8 cellular contexts compared by ENCODE assay signal in genomic region chr3:196080997-196081833, GRCh38. TPM values are rescaled to one million over a fixed set of nuclear protein-coding genes. Genes with fewer than 3 reads are reported as not detected.
DNase-seq lines count a peak whose midpoint lies in the region; ATAC-seq, FAIRE-seq and TF ChIP-seq lines count a peak whose summit lies in the region.

No MANE protein-coding gene starts in this region.

- peaks cover 6% of the 10 kb centered on the region for H3K36me3 Mint-ChIP-seq in T-helper 17 cell (ENCODE audit: low read depth)
- H3K36me3 Mint-ChIP-seq in astrocyte (ENCODE audit: low read depth, unreplicated experiment): peaks cover 2% of the 10 kb centered on the region

- H3K27ac Mint-ChIP-seq in T-helper 17 cell (peak overlapping the region; percentile 92), astrocyte (ENCODE audit: unreplicated experiment) (peak overlapping the region; percentile 78)

- H3K9ac ChIP-seq in MM.1S (ENCODE audit: low read length) (peak overlapping the region; percentile 98), astrocyte (ENCODE audit: low read length) (peak overlapping the region; percentile 92)

- in situ Hi-C loops in HAP-1 (cut with MboI; ENCODE audit: low sequenced_read_pairs): loop anchor here (25.0 kb wide), 1 partner anchor 431 kb away; the partner anchor contains the start of genes RNF168 and SMCO1

- H3K4me2 ChIP-seq in MM.1S (ENCODE audit: low read depth, low read length) (peak overlapping the region; percentile 83), astrocyte (ENCODE audit: low read length) (peak overlapping the region; percentile 97)

- H3K9me2 ChIP-seq in MM.1S (replicated peaks; ENCODE audit: insufficient read depth, low read length): no peaks in the 10 kb centered on the region

- H3K4me3 Mint-ChIP-seq in T-helper 17 cell (peak overlapping the region; percentile 96), astrocyte (ENCODE audit: unreplicated experiment) (peak overlapping the region; percentile 98)

- H3K4me3 ChIP-seq in HAP-1 (peak overlapping the region; percentile 80), MM.1S (ENCODE audit: low read length) (peak overlapping the region; percentile 97), astrocyte (ENCODE audit: insufficient read depth, low read depth, low read length) (peak overlapping the region; percentile 83), retinal pigment epithelial cell (ENCODE audit: low read length) (peak overlapping the region; percentile 71)

- peaks cover 34% of the 10 kb centered on the region for H3K4me1 ChIP-seq in HAP-1
- H3K4me1 ChIP-seq in MM.1S (ENCODE audit: low read length): peaks cover 12% of the 10 kb centered on the region
- H3K4me1 ChIP-seq in astrocyte (ENCODE audit: insufficient read depth, low read length): peaks cover 6% of the 10 kb centered on the region

- FAIRE-seq in astrocyte (lab: Jason Lieb, UNC): no peak

- H3F3A ChIP-seq in MM.1S (ENCODE audit: insufficient read depth, low read length): peaks cover 16% of the 10 kb centered on the region

- H4K20me1 ChIP-seq in MM.1S (ENCODE audit: insufficient read depth, low read length): peaks cover 37% of the 10 kb centered on the region
- peaks cover 39% of the 10 kb centered on the region for H4K20me1 ChIP-seq in astrocyte (ENCODE audit: insufficient read depth, low read length)

- H3K36me3 ChIP-seq in HAP-1 (replicated peaks) (no peaks in the 10 kb centered on the region; the same call in none of the 2 replicates), MM.1S (replicated peaks; ENCODE audit: insufficient read depth, low read length) (peaks cover 9% of the 10 kb centered on the region), astrocyte (ENCODE audit: insufficient read depth, low read length) (no peaks in the 10 kb centered on the region)

- TF ChIP-seq CTCF in MM.1S (IDR thresholded peaks at IDR 0.05; ENCODE audit: low read length) (no peak), astrocyte (IDR thresholded peaks at IDR 0.05; ENCODE audit: insufficient read depth, low read depth, low read length) (no peak), retinal pigment epithelial cell (conservative IDR thresholded peaks at IDR 0.05; ENCODE audit: low read depth, low read length) (no peak)

- H3K79me2 ChIP-seq in MM.1S (ENCODE audit: low read length) (peaks cover 57% of the 10 kb centered on the region), astrocyte (ENCODE audit: insufficient read depth, low read length) (peaks cover 49% of the 10 kb centered on the region)

- H3K27me3 Mint-ChIP-seq in T-helper 17 cell (no peaks in the 10 kb centered on the region), astrocyte (ENCODE audit: low read depth, unreplicated experiment) (peaks cover 4% of the 10 kb centered on the region)

- H3K27ac ChIP-seq in MM.1S (ENCODE audit: low read length): peak overlapping the region; percentile 91
- peak overlapping the region; percentile 86 for H3K27ac ChIP-seq in astrocyte (ENCODE audit: low read depth, low read length)

- H2AFZ ChIP-seq in MM.1S (ENCODE audit: low read length) (peak overlapping the region; percentile 44; the same call in 1 of the 2 replicates), astrocyte (ENCODE audit: low read depth, low read length) (peak overlapping the region; percentile 84)

- peaks cover 44% of the 10 kb centered on the region for H3K4me1 Mint-ChIP-seq in T-helper 17 cell
- H3K4me1 Mint-ChIP-seq in astrocyte (ENCODE audit: low read depth, unreplicated experiment): peaks cover 10% of the 10 kb centered on the region

- DNase-seq in GM03348 (ENCODE audit: low spot score) (peak; percentile 82), HAP-1 (ENCODE audit: low spot score in 2 of 2) (peak; percentile 31 to 71), MM.1S (peak; percentile 84), T-helper 17 cell (peak; percentile 38 to 47 (median 45)), astrocyte (ENCODE audit: low read depth) (peak; percentile 22), hypothalamus (lab: John Stamatoyannopoulos, UW) (peak in 44 of 51 donors; percentile 12 to 68 (median 48)), retinal pigment epithelial cell (ENCODE audit: low read depth) (no peak), epidermal melanocyte (ENCODE audit: insufficient read length, low spot score) (no peak)

- peak; percentile 54 for ATAC-seq in T-helper 17 cell

- H3K9me3 ChIP-seq in HAP-1 (no peaks in the 10 kb centered on the region), MM.1S (replicated peaks; ENCODE audit: insufficient read depth, low read length) (no peaks in the 10 kb centered on the region), T-helper 17 cell (ENCODE audit: control insufficient read depth, low read length, poor library complexity, severe bottlenecking) (no peaks in the 10 kb centered on the region), astrocyte (ENCODE audit: insufficient read depth, low read depth, low read length) (no peaks in the 10 kb centered on the region)

- no peaks in the 10 kb centered on the region for H3K27me3 ChIP-seq in HAP-1 (ENCODE audit: low read depth)
- H3K27me3 ChIP-seq in MM.1S (replicated peaks; ENCODE audit: insufficient read depth, low read length): no peaks in the 10 kb centered on the region
- no peaks in the 10 kb centered on the region for H3K27me3 ChIP-seq in astrocyte (ENCODE audit: insufficient read depth, low read length)

- no peaks in the 10 kb centered on the region for H3K9me3 Mint-ChIP-seq in astrocyte (ENCODE audit: unreplicated experiment)

RNA-seq across cellular contexts. Expression of gene TFRC, which starts 0.7 kb away (rescaled TPM):
- total RNA-seq in T-helper 17 cell: 100 to 1,000 TPM; 218 to 221 TPM
- 98.4 and 104 TPM in 2 replicates for total RNA-seq in astrocyte

Comparison
In these comparisons a context has a peak if more than half of its experiments do, and no peak if none do; other contexts are left out.
1. DNase-seq: peak in GM03348 (single experiment), HAP-1 (2 of 2), MM.1S (single experiment), T-helper 17 cell (3 of 3), astrocyte (single experiment) and hypothalamus (44 of 51); none in retinal pigment epithelial cell (single experiment) and epidermal melanocyte (single experiment).
2. Peak in every context shown above with its lines, with median percentiles within 50 percentile points of each other: H3K4me3 ChIP-seq.